Comparison of ENCODE assay signal across 8 cellular contexts in genomic region chr11:57172031-57172430, GRCh38. TPM values are rescaled to one million over a fixed set of nuclear protein-coding genes. Genes with fewer than 3 reads are reported as not detected.
"Had no signal": no experiment of that assay in that cellular context is flagged by ENCODE, and none has a peak within 500 bp of the region (broad histone marks: within the 10 kb centered on the region; RNA-seq: fewer than 3 reads in every experiment).

No MANE protein-coding gene starts in this region.

- H3K27ac ChIP-seq: HL-60 had no signal

- FAIRE-seq: H1, H54, HepG2 had no signal

- H3K4me3 ChIP-seq: GM23338 had no signal

- ATAC-seq: GM23338, HepG2 had no signal

- DNase-seq: H9, HCEC 1CT had no signal

- H2AFZ ChIP-seq: GM23338 had no signal

- H3K4me2 ChIP-seq: GM23338 had no signal

RNA-seq across cellular contexts. Expression of gene LRRC55, which starts 9.7 kb away (rescaled TPM):
- total RNA-seq: HepG2, HT1080 had no signal
